ENCODE assay signal across 19 cellular contexts in genomic region chr10:83332695-83333094, GRCh38.
DNase-seq lines count a peak whose midpoint lies in the region; ATAC-seq and TF ChIP-seq lines count a peak whose summit lies in the region.
"Had no signal": no experiment of that assay in that cellular context is flagged by ENCODE, and none has a peak within 500 bp of the region (broad histone marks: within the 10 kb centered on the region; RNA-seq: fewer than 3 reads in every experiment).

No MANE protein-coding gene starts in this region.

- H3K4me1 ChIP-seq in smooth muscle cell (ENCODE audit: low read depth) = no peaks in the 10 kb centered on the region
- H3K4me1 ChIP-seq: SJSA1 had no signal

- no peaks in the 10 kb centered on the region for H3F3A ChIP-seq in smooth muscle cell (ENCODE audit: low read depth)

- no peak overlapping the region for H3K4me3 Mint-ChIP-seq in activated CD8-positive, alpha-beta memory T cell treated with anti-CD3 and anti-CD28 coated beads, Interleukin-2, amount 10 ng/mL, durations not matched to agents 7 days and 5 days
- H3K4me3 Mint-ChIP-seq: T-cell had no signal

- no peaks in the 10 kb centered on the region for H3K4me1 Mint-ChIP-seq in activated CD8-positive, alpha-beta memory T cell treated with anti-CD3 and anti-CD28 coated beads, Interleukin-2, amount 10 ng/mL, durations not matched to agents 7 days and 5 days
- H3K4me1 Mint-ChIP-seq: T-cell had no signal

- ATAC-seq in HG03280 (IDR thresholded peaks at IDR 0.05; ENCODE audit: unreplicated experiment) = no peak
- ATAC-seq in activated CD8-positive, alpha-beta memory T cell treated with anti-CD3 and anti-CD28 coated beads, Interleukin-2, amount 10 ng/mL, durations not matched to agents 7 days and 5 days = no peak
- ATAC-seq: PC-3, Right ventricle myocardium inferior, T-cell had no signal

- H3K27ac Mint-ChIP-seq in activated CD8-positive, alpha-beta memory T cell treated with anti-CD3 and anti-CD28 coated beads, Interleukin-2, amount 10 ng/mL, durations not matched to agents 7 days and 5 days = no peak overlapping the region
- H3K27ac Mint-ChIP-seq: T-cell had no signal

- no peaks in the 10 kb centered on the region for H3K36me3 Mint-ChIP-seq in activated CD8-positive, alpha-beta memory T cell treated with anti-CD3 and anti-CD28 coated beads, Interleukin-2, amount 10 ng/mL, durations not matched to agents 7 days and 5 days
- H3K36me3 Mint-ChIP-seq: T-cell had no signal

- no peaks in the 10 kb centered on the region for H3K36me3 ChIP-seq in smooth muscle cell (ENCODE audit: low read depth)
- H3K36me3 ChIP-seq: MG63, SJSA1 had no signal

- peaks cover 9% of the 10 kb centered on the region for H3K9me3 Mint-ChIP-seq in activated CD8-positive, alpha-beta memory T cell treated with anti-CD3 and anti-CD28 coated beads, Interleukin-2, amount 10 ng/mL, durations not matched to agents 7 days and 5 days (ENCODE audit: low read depth)

- H2AFZ ChIP-seq in smooth muscle cell (ENCODE audit: low read depth) = no peak overlapping the region
- H2AFZ ChIP-seq: GM23248 had no signal

- TF ChIP-seq CTCF in smooth muscle cell (IDR thresholded peaks at IDR 0.05; ENCODE audit: borderline replicate concordance, insufficient read depth, poor library complexity, severe bottlenecking) = no peak

- CTCF ChIA-PET in activated CD8-positive, alpha-beta memory T cell treated with anti-CD3 and anti-CD28 coated beads, Interleukin-2, amount 10 ng/mL, durations not matched to agents 7 days and 5 days (lab: Charles Lee) = no interaction called here

- no peaks in the 10 kb centered on the region for H4K20me1 ChIP-seq in smooth muscle cell (ENCODE audit: low read depth)

- no peaks in the 10 kb centered on the region for H3K9me3 ChIP-seq in smooth muscle cell (replicated peaks; ENCODE audit: low read depth)
- H3K9me3 ChIP-seq: MG63, SJSA1 had no signal

- 62% methylated on average over 1 of the region's 1 CpG for WGBS in smooth muscle cell (ENCODE audit: low lambda C conversion rate)

- no peaks in the 10 kb centered on the region for H3K27me3 ChIP-seq in smooth muscle cell (ENCODE audit: low read depth)
- H3K27me3 ChIP-seq: MG63, SJSA1 had no signal

- DNase-seq in DMS53 (lab: John Stamatoyannopoulos, UW) (peak; percentile 89), SW480 (ENCODE audit: low spot score) (peak; percentile 3), epithelial cell of prostate (ENCODE audit: low read depth, low spot score) (peak; percentile 14), smooth muscle cell (lab: John Stamatoyannopoulos, UW; ENCODE audit: unreplicated experiment) (no peak), SHP77 (lab: John Stamatoyannopoulos, UW) (no peak)
- DNase-seq in activated CD8-positive, alpha-beta memory T cell treated with anti-CD3 and anti-CD28 coated beads, Interleukin-2, amount 10 ng/mL, durations not matched to agents 7 days and 5 days = no peak
- DNase-seq: DMS153, GM23248, H7, KBM-7, MG63, NCI-H1694, NCI-H2029 treated with DMSO at 0.1 percent for 48 hours, NCI-H2227 treated with DMSO at 0.1 percent for 48 hours, PC-3, T-cell had no signal

- H3K27ac ChIP-seq in epithelial cell of prostate = peak overlapping the region; percentile 36
- H3K27ac ChIP-seq in smooth muscle cell (ENCODE audit: low read depth) = peak overlapping the region; percentile 29
- H3K27ac ChIP-seq: GM23248, SJSA1 had no signal

- no peaks in the 10 kb centered on the region for H3K79me2 ChIP-seq in smooth muscle cell (ENCODE audit: low read depth)

- H3K4me2 ChIP-seq in smooth muscle cell = no peak overlapping the region

- H3K27me3 Mint-ChIP-seq in activated CD8-positive, alpha-beta memory T cell treated with anti-CD3 and anti-CD28 coated beads, Interleukin-2, amount 10 ng/mL, durations not matched to agents 7 days and 5 days = no peaks in the 10 kb centered on the region
- H3K27me3 Mint-ChIP-seq: T-cell had no signal

- H3K9ac ChIP-seq in smooth muscle cell (ENCODE audit: low read depth) = no peak overlapping the region
- H3K9ac ChIP-seq: GM23248 had no signal

- no peak overlapping the region for H3K4me3 ChIP-seq in smooth muscle cell
- H3K4me3 ChIP-seq: GM23248, MG63, SJSA1 had no signal

Comparison
In these comparisons a context has a peak if more than half of its experiments do, and no peak if none do; other contexts are left out.
1. DNase-seq: peak in DMS53 (single experiment), SW480 (single experiment) and epithelial cell of prostate (single experiment); none in smooth muscle cell (single experiment), activated CD8-positive, alpha-beta memory T cell treated with anti-CD3 and anti-CD28 coated beads, Interleukin-2, amount 10 ng/mL, durations not matched to agents 7 days and 5 days (single experiment) and SHP77 (0 of 2).